15 cellular contexts compared by ENCODE assay signal in the genomic region with DNA sequence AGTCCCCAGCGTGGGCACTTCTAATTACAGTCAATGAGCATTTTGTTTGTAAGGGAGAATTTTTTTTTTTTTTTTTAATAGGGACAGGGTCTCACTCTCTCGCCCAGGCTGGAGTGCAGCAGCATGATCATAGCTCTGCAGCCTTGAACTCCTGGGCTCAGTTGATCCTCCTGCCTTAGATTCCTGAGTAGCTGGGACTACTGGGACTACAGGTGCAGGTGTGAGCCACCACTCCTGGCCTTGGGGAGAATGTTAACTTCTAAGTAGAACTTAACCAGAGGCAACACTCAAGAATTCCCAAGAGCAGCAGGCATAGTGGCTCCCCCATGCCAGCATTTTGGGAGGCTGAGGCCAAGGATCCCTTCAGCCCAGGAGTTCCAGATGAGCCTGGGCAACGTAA. TPM values are rescaled to one million over a fixed set of nuclear protein-coding genes. Genes with fewer than 3 reads are reported as not detected.
DNase-seq lines count a peak whose midpoint lies in the region; ATAC-seq, FAIRE-seq and TF ChIP-seq lines count a peak whose summit lies in the region.
"Had no signal": no experiment of that assay in that cellular context is flagged by ENCODE, and none has a peak within 500 bp of the region (broad histone marks: within the 10 kb centered on the region; RNA-seq: fewer than 3 reads in every experiment).

No MANE protein-coding gene starts in this region.

- H2BK15ac ChIP-seq in H1 (ENCODE audit: low read length), result no peak overlapping the region

- FAIRE-seq in H1 (lab: Jason Lieb, UNC), result no peak
- FAIRE-seq: GM18507, H54 had no signal

- peak; percentile 17 for DNase-seq in activated effector memory CD4-positive, alpha-beta T cell treated with anti-CD3 and anti-CD28 coated beads, Interleukin-2, amount 50 U/mL, for 16 hours
- no peak for DNase-seq in activated effector memory CD4-positive, alpha-beta T cell treated with Interleukin-2 at 50 U/mL for 16 hours
- DNase-seq in H1 (ENCODE audit: low read depth in 1 of 2, low spot score in 2 of 2) (no peak), HuH-7.5 (ENCODE audit: low spot score) (no peak)
- DNase-seq in activated naive CD4-positive, alpha-beta T cell treated with anti-CD3 and anti-CD28 coated beads, Interleukin-2, amount 50 U/mL, for 72 hours (ENCODE audit: low spot score in 2 of 2), result no peak
- DNase-seq: 8988T; AML-193; CD8-positive, alpha-beta memory T cell; DMS53 had no signal

- H3K36me3 ChIP-seq in OCI-LY1 (ENCODE audit: insufficient read depth, low read length) (no peaks in the 10 kb centered on the region), H1 (ENCODE audit: control insufficient read depth in 2 of 4, insufficient read depth in 4 of 4, low read length in 3 of 4) (no peaks in the 10 kb centered on the region)
- H3K36me3 ChIP-seq: BLaER1 had no signal

- H4K20me1 ChIP-seq in OCI-LY1 (ENCODE audit: insufficient read depth, low read length) (no peaks in the 10 kb centered on the region), H1 (replicated peaks in 1 of 2; ENCODE audit: control insufficient read depth in 1 of 2, insufficient read depth in 2 of 2, low read length in 2 of 2) (no peaks in the 10 kb centered on the region)
- H4K20me1 ChIP-seq: BLaER1 had no signal

- no peaks in the 10 kb centered on the region for H3K9me2 ChIP-seq in OCI-LY1 (ENCODE audit: low read depth, low read length)

- TF ChIP-seq EP300 in H1 (IDR thresholded peaks at IDR 0.05; ENCODE audit: borderline replicate concordance in 1 of 2, low read depth in 2 of 2, low read length in 2 of 2), result no peak

- H3K4me1 ChIP-seq in OCI-LY1 (ENCODE audit: insufficient read depth, low read length, severe bottlenecking) (peaks cover 38% of the 10 kb centered on the region), H1 (replicated peaks in 1 of 4; ENCODE audit: control insufficient read depth in 3 of 4, insufficient read depth in 4 of 4, low read length in 3 of 4) (peaks cover 0 to 4% (median 0%) of the 10 kb centered on the region in 4 experiments; a peak in 3 of 7 replicates)

- H2BK12ac ChIP-seq in H1 (ENCODE audit: low read depth, low read length), result no peak overlapping the region

- no peak overlapping the region for H3K4me3 ChIP-seq in OCI-LY1 (ENCODE audit: low read depth, low read length, poor library complexity, severe bottlenecking)
- no peak overlapping the region for H3K4me3 ChIP-seq in H1 (ENCODE audit: extremely low read depth in 1 of 4, insufficient read depth in 2 of 4, low read depth in 3 of 4, low read length in 4 of 4)
- H3K4me3 ChIP-seq: BLaER1 had no signal

- peaks cover 4% of the 10 kb centered on the region; the same call in 1 of the 2 replicates for H3F3A ChIP-seq in OCI-LY1 (ENCODE audit: insufficient read depth, low read length)

- H3K9me3 Mint-ChIP-seq in activated naive CD4-positive, alpha-beta T cell treated with anti-CD3 and anti-CD28 coated beads, Interleukin-2, amount 50 U/mL, for 72 hours, result no peaks in the 10 kb centered on the region
- H3K9me3 Mint-ChIP-seq: CD8-positive, alpha-beta memory T cell had no signal

- ATAC-seq in activated naive CD4-positive, alpha-beta T cell treated with anti-CD3 and anti-CD28 coated beads, Interleukin-2, amount 50 U/mL, for 72 hours, result no peak
- no peak for ATAC-seq in GM18498 (IDR thresholded peaks at IDR 0.05; ENCODE audit: unreplicated experiment)
- ATAC-seq: HCT116 had no signal

- H3K79me2 ChIP-seq in OCI-LY1 (ENCODE audit: insufficient read depth, low read length) (no peaks in the 10 kb centered on the region), H1 (ENCODE audit: control insufficient read depth in 1 of 2, insufficient read depth in 2 of 2, low read length in 2 of 2) (no peaks in the 10 kb centered on the region)

- H3K27ac ChIP-seq in OCI-LY1 (ENCODE audit: low read depth, low read length, poor library complexity, severe bottlenecking), result peak overlapping the region; percentile 19
- H3K27ac ChIP-seq in H1 (ENCODE audit: low read depth, low read length), result no peak overlapping the region
- H3K27ac ChIP-seq: BLaER1 had no signal

- H2AK5ac ChIP-seq in H1 (ENCODE audit: low read depth, low read length), result no peak overlapping the region

- H3K4me2 ChIP-seq in OCI-LY1 (ENCODE audit: low read length) (no peak overlapping the region), H1 (ENCODE audit: insufficient read depth in 1 of 2, low read depth in 2 of 2, low read length in 2 of 2) (no peak overlapping the region)
- H3K4me2 ChIP-seq: BLaER1 had no signal

- no peak overlapping the region for H2BK120ac ChIP-seq in H1 (replicated peaks; ENCODE audit: low read depth, low read length)

- H4K8ac ChIP-seq in H1 (ENCODE audit: extremely low read depth, insufficient read depth, low read length), result 0 out of 2 replicates have a peak overlapping the region, but pooled peaks have one; percentile 7

- no peaks in the 10 kb centered on the region for H3K27me3 ChIP-seq in OCI-LY1 (ENCODE audit: insufficient read depth, low read length)
- no peaks in the 10 kb centered on the region for H3K27me3 ChIP-seq in H1 (replicated peaks in 1 of 4; ENCODE audit: control insufficient read depth in 3 of 4, extremely low read depth in 1 of 4, insufficient read depth in 3 of 4, low read length in 3 of 4)
- H3K27me3 ChIP-seq: BLaER1 had no signal

- H3K23me2 ChIP-seq in H1 (ENCODE audit: low read depth, low read length), result no peaks in the 10 kb centered on the region

- POLR2A ChIA-PET in H1 (lab: Charles Lee; ENCODE audit: partially characterized antibody), result no interaction called here

- no peaks in the 10 kb centered on the region for H3K79me1 ChIP-seq in H1 (ENCODE audit: low read depth, low read length)

- no peak overlapping the region for H2BK5ac ChIP-seq in H1 (ENCODE audit: low read depth, low read length)

- no peak for TF ChIP-seq RAD21 in H1 (IDR thresholded peaks at IDR 0.05 in 1 of 2, conservative IDR thresholded peaks at IDR 0.05 in 1 of 2; ENCODE audit: low read depth in 2 of 2, low read length in 2 of 2)

- no peak overlapping the region for H4K5ac ChIP-seq in H1 (ENCODE audit: insufficient read length, low read depth, low read length)

- H3K27ac Mint-ChIP-seq in activated naive CD4-positive, alpha-beta T cell treated with anti-CD3 and anti-CD28 coated beads, Interleukin-2, amount 50 U/mL, for 72 hours, result no peak overlapping the region

- no peak for TF ChIP-seq CTCF in OCI-LY1 (IDR thresholded peaks at IDR 0.05; ENCODE audit: low read length)
- TF ChIP-seq CTCF in H1 (IDR thresholded peaks at IDR 0.05; ENCODE audit: control extremely low read depth in 1 of 3, insufficient read depth in 1 of 3, low read depth in 1 of 3, low read length in 3 of 3), result no peak

- H2AFZ ChIP-seq in OCI-LY1 (ENCODE audit: low read length) (no peak overlapping the region), H1 (ENCODE audit: low read length) (no peak overlapping the region)

- H2BK20ac ChIP-seq in H1 (ENCODE audit: low read length), result no peak overlapping the region

- no peak for TF ChIP-seq POLR2A in H1 (IDR thresholded peaks at IDR 0.05; ENCODE audit: control extremely low read depth in 1 of 2, low read depth in 2 of 2, low read length in 2 of 2)

- H3K9me3 ChIP-seq in OCI-LY1 (ENCODE audit: low read length), result no peaks in the 10 kb centered on the region
- H3K9me3 ChIP-seq in H1 (ENCODE audit: insufficient read depth in 2 of 2, low read depth in 1 of 2, low read length in 1 of 2), result no peaks in the 10 kb centered on the region
- H3K9me3 ChIP-seq: BLaER1 had no signal

- no peak overlapping the region for H4K91ac ChIP-seq in H1 (replicated peaks; ENCODE audit: insufficient read length, low read length)

- no peak overlapping the region for H3K18ac ChIP-seq in H1 (ENCODE audit: extremely low read depth, low read length)

- H3K9ac ChIP-seq in OCI-LY1 (ENCODE audit: low read length) (no peak overlapping the region), H1 (replicated peaks in 1 of 4; ENCODE audit: extremely low read depth in 1 of 4, low read depth in 3 of 4, low read length in 3 of 4) (no peak overlapping the region)
- H3K9ac ChIP-seq: BLaER1 had no signal

- no peak overlapping the region for H3K4ac ChIP-seq in H1 (replicated peaks; ENCODE audit: insufficient read length, low read depth, low read length)

- H3K36me3 Mint-ChIP-seq in activated naive CD4-positive, alpha-beta T cell treated with anti-CD3 and anti-CD28 coated beads, Interleukin-2, amount 50 U/mL, for 72 hours, result no peaks in the 10 kb centered on the region
- H3K36me3 Mint-ChIP-seq: CD8-positive, alpha-beta memory T cell had no signal

- CTCF ChIA-PET in H1 (lab: Charles Lee; ENCODE audit: partially characterized antibody), result interaction anchor here (0.6 to 2.0 kb wide), 6 partner anchors 8 to 662 kb away, joined by 3 to 6 read pairs (median 3); no protein-coding TSS in a partner anchor

- no peak overlapping the region for H3K23ac ChIP-seq in H1 (ENCODE audit: insufficient read length)

- no peak overlapping the region for H3K56ac ChIP-seq in H1 (replicated peaks; ENCODE audit: insufficient read length, low read depth, low read length)

- no peak overlapping the region for H3K14ac ChIP-seq in H1 (ENCODE audit: insufficient read length)

- WGBS in H1 (ENCODE audit: extremely low coverage in 1 of 2, insufficient coverage in 1 of 2, insufficient read length in 1 of 2, insufficient replicate concordance in 2 of 2, low coverage in 1 of 2, low lambda C conversion rate in 2 of 2, missing lambda C conversion rate in 1 of 2), 2 experiments, result 96% methylated on average over 3 of the region's 3 CpGs; no CpG with 5 or more reads in 1 of the 2 experiments

TF ChIP-seq in H1, 55 proteins besides CTCF, POLR2A, EP300 and RAD21 (continues in another document):
- no peak for TF ChIP-seq CBX5 (IDR thresholded peaks at IDR 0.05; ENCODE audit: low read depth, low read length)
- TF ChIP-seq, protein P1, sequence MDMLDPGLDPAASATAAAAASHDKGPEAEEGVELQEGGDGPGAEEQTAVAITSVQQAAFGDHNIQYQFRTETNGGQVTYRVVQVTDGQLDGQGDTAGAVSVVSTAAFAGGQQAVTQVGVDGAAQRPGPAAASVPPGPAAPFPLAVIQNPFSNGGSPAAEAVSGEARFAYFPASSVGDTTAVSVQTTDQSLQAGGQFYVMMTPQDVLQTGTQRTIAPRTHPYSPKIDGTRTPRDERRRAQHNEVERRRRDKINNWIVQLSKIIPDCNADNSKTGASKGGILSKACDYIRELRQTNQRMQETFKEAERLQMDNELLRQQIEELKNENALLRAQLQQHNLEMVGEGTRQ (IDR thresholded peaks at IDR 0.05; ENCODE audit: low read length), result no peak
- no peak for TF ChIP-seq TCF12 (IDR thresholded peaks at IDR 0.05; ENCODE audit: low read depth, low read length)

RNA-seq across cellular contexts. Expression of a gene that starts 52.9 kb away (rescaled TPM):
- total RNA-seq in H1 (2021; fragmentation: NEBNext Ultra II Directional; extraction: Animal tissue kit (Norgen Biotek cat#: 25700)), result 87.9 and 89.8 TPM in 2 replicates
- polyA plus RNA-seq in H1 (2011; rRNA removed), result 14.3 and 15.3 TPM in 2 replicates
- polyA plus RNA-seq in H1 (2011; cell fraction: cytosol; rRNA removed), result 20.7 TPM
- polyA plus RNA-seq in H1 (2011; cell fraction: nucleus; rRNA removed), result 26.5 TPM
- 30.3 to 46.0 TPM (median 35.4 TPM) in 4 replicates for polyA plus RNA-seq in H1 (2012, experiment 1 of 2)
- polyA plus RNA-seq in H1 (2012, experiment 2 of 2), result 3.0 TPM
- polyA plus RNA-seq in H1 (2013, experiment 1 of 2), result 30.9 TPM
- 30.1 TPM for polyA plus RNA-seq in H1 (2013, experiment 2 of 2)
- 73.4 and 80.4 TPM in 2 replicates for polyA minus RNA-seq in H1 (2011; rRNA and poly(A)+ RNA removed)
- polyA minus RNA-seq in H1 (2011; cell fraction: cytosol; rRNA and poly(A)+ RNA removed), result 52.0 TPM
- polyA minus RNA-seq in H1 (2011; cell fraction: nucleus; rRNA and poly(A)+ RNA removed), result 43.5 TPM
- total RNA-seq in activated naive CD4-positive, alpha-beta T cell treated with anti-CD3 and anti-CD28 coated beads, Interleukin-2, amount 50 U/mL, for 72 hours, result 10 to 100 TPM; 58.6 to 62.0 TPM
